In genomic region chr6:37516076-37516919, GRCh38 we compare ENCODE assay signal across 8 cellular contexts.
DNase-seq lines count a peak whose midpoint lies in the region; ATAC-seq lines count a peak whose summit lies in the region.

No MANE protein-coding gene starts in this region.

- peak; percentile 18 to 20 for DNase-seq in NCI-H187 (lab: John Stamatoyannopoulos, UW)
- no peak for DNase-seq in NCI-H187 treated with DMSO at 0.1 percent for 48 hours (lab: John Stamatoyannopoulos, UW)
- peak; percentile 27 for DNase-seq in HK-2 (ENCODE audit: unreplicated experiment)
- DNase-seq in SHP77 (lab: John Stamatoyannopoulos, UW) = peak; percentile 54 to 65
- DNase-seq in activated gamma-delta T cell treated with Interleukin-2 at 50 U/mL for 16 hours = peak; percentile 90
- peak; percentile 42 for DNase-seq in kidney tubule cell (ENCODE audit: low spot score)
- peak; percentile 74 for DNase-seq in stimulated activated CD8-positive, alpha-beta memory T cell treated with anti-CD3 and anti-CD28 coated beads, Interleukin-12 subunit alpha, Interleukin-12 subunit beta, amount 100 ng/mL, for 4 hours (ENCODE audit: low read depth)

- no peak for ATAC-seq in HG03139 (IDR thresholded peaks at IDR 0.05; ENCODE audit: unreplicated experiment)
